In the genomic region with DNA sequence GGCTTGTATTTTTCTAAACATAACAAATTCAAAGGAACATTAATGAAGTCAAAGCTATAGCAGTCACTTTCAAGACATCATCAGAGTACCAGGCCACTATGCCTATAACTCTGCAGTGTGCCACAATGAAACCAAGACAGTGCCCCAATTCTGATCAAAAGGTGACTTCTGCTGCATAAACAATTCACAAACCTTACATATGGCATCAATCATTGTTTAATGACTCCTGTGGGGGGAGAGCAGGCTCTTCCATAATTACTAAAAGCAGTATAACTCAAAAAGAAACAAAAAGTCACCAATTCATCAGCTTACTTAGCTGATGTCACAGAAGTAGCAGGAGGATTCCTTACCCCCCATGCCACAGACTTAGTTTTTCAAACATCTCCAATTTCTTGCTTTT, we compare ENCODE assay signal across 11 cellular contexts. TPM values are rescaled to one million over a fixed set of nuclear protein-coding genes. Genes with fewer than 3 reads are reported as not detected.
A peak's percentile ranks its signal among the peaks of the same experiment; 100 is the strongest.
DNase-seq lines count a peak whose midpoint lies in the region; ATAC-seq and TF ChIP-seq lines count a peak whose summit lies in the region.
"Had no signal": no experiment of that assay in that cellular context is flagged by ENCODE, and none has a peak within 500 bp of the region (broad histone marks: within the 10 kb centered on the region; RNA-seq: fewer than 3 reads in every experiment).

No MANE protein-coding gene starts in this region.

- peaks cover 60% of the 10 kb centered on the region for H3K4me1 Mint-ChIP-seq in stimulated activated naive CD8-positive, alpha-beta T cell treated with anti-CD3 and anti-CD28 coated beads, Interleukin-15, Interleukin-2, amounts not matched to agents 100 ng/mL and 50 ng/mL, for 24 hours (ENCODE audit: low read depth)
- H3K4me1 Mint-ChIP-seq in brain (peaks cover 36% of the 10 kb centered on the region), nephron progenitor cell (peaks cover 41% of the 10 kb centered on the region)

- no peak overlapping the region for H3K4me2 ChIP-seq in PC-3 (ENCODE audit: low read length)

- POLR2A ChIA-PET in PC-3 (lab: Charles Lee; ENCODE audit: unreplicated experiment) = no interaction called here

- H3K9me2 ChIP-seq in PC-3 (replicated peaks; ENCODE audit: low read length) = no peaks in the 10 kb centered on the region

- no peaks in the 10 kb centered on the region for H3K27me3 Mint-ChIP-seq in stimulated activated naive CD8-positive, alpha-beta T cell treated with anti-CD3 and anti-CD28 coated beads, Interleukin-15, Interleukin-2, amounts not matched to agents 100 ng/mL and 50 ng/mL, for 24 hours
- H3K27me3 Mint-ChIP-seq in brain (no peaks in the 10 kb centered on the region), nephron progenitor cell (ENCODE audit: low read depth, poor library complexity) (peaks cover 4% of the 10 kb centered on the region)
- H3K27me3 Mint-ChIP-seq: activated B cell treated with CpG ODN at 0.5 μM for 24 hours had no signal

- H4K20me1 ChIP-seq in PC-3 (ENCODE audit: low read length) = peaks cover 7% of the 10 kb centered on the region

- no peaks in the 10 kb centered on the region for H3K36me3 ChIP-seq in PC-3 (ENCODE audit: low read depth, low read length)

- no peak overlapping the region for H3K27ac ChIP-seq in PC-3 (ENCODE audit: low read length)

- DNase-seq in stimulated activated naive CD8-positive, alpha-beta T cell treated with anti-CD3 and anti-CD28 coated beads, Interleukin-15, Interleukin-2, amounts not matched to agents 100 U/mL and 50 U/mL, for 24 hours = no peak
- no peak for DNase-seq in nephron progenitor cell
- DNase-seq in PC-3 = no peak
- no peak for DNase-seq in SK-N-DZ (ENCODE audit: low spot score)
- DNase-seq: activated B cell treated with CpG ODN at 0.5 μM for 24 hours, amniotic stem cell, SHP77 treated with DMSO at 0.1 percent for 48 hours had no signal

- CTCF ChIA-PET in PC-3 (lab: Charles Lee) = no interaction called here

- TF ChIP-seq CTCF in brain (conservative IDR thresholded peaks at IDR 0.05) (no peak), nephron progenitor cell (IDR thresholded peaks at IDR 0.05) (no peak), PC-3 (conservative IDR thresholded peaks at IDR 0.05; ENCODE audit: low read depth, low read length) (no peak)

- H3F3A ChIP-seq in PC-3 (ENCODE audit: low read length, unreplicated experiment) = no peaks in the 10 kb centered on the region

- no peaks in the 10 kb centered on the region for H3K27me3 ChIP-seq in PC-3 (ENCODE audit: low read length)

- no TSS peak for BruUV-seq in PC-3 (replicated peaks; lab: Mats Ljungman, UMichigan)

- no peak for ATAC-seq in stimulated activated naive CD8-positive, alpha-beta T cell treated with anti-CD3 and anti-CD28 coated beads, Interleukin-15, Interleukin-2, amounts not matched to agents 100 U/mL and 50 U/mL, for 24 hours
- ATAC-seq in PC-3 (no peak), GM21529 (IDR thresholded peaks at IDR 0.05; ENCODE audit: unreplicated experiment) (no peak), HG02588 (IDR thresholded peaks at IDR 0.05; ENCODE audit: unreplicated experiment) (no peak)

- no peaks in the 10 kb centered on the region for H3K9me3 ChIP-seq in PC-3 (ENCODE audit: low read length)

- H3K4me3 Mint-ChIP-seq in stimulated activated naive CD8-positive, alpha-beta T cell treated with anti-CD3 and anti-CD28 coated beads, Interleukin-15, Interleukin-2, amounts not matched to agents 100 ng/mL and 50 ng/mL, for 24 hours = no peak overlapping the region
- peak overlapping the region in 2 of 5 experiments; percentile 30 to 61 for H3K4me3 Mint-ChIP-seq in brain
- no peak overlapping the region for H3K4me3 Mint-ChIP-seq in nephron progenitor cell
- H3K4me3 Mint-ChIP-seq: activated B cell treated with CpG ODN at 0.5 μM for 24 hours had no signal

- no peaks in the 10 kb centered on the region for H3K9me3 Mint-ChIP-seq in stimulated activated naive CD8-positive, alpha-beta T cell treated with anti-CD3 and anti-CD28 coated beads, Interleukin-15, Interleukin-2, amounts not matched to agents 100 ng/mL and 50 ng/mL, for 24 hours
- H3K9me3 Mint-ChIP-seq in brain (peaks cover 13 to 28% (median 26%) of the 10 kb centered on the region in 5 experiments), nephron progenitor cell (peaks cover 41% of the 10 kb centered on the region)
- H3K9me3 Mint-ChIP-seq: activated B cell treated with CpG ODN at 0.5 μM for 24 hours had no signal

- H3K36me3 Mint-ChIP-seq in stimulated activated naive CD8-positive, alpha-beta T cell treated with anti-CD3 and anti-CD28 coated beads, Interleukin-15, Interleukin-2, amounts not matched to agents 100 ng/mL and 50 ng/mL, for 24 hours (ENCODE audit: low read depth) = peaks cover 23% of the 10 kb centered on the region
- H3K36me3 Mint-ChIP-seq in brain (peaks cover 77% of the 10 kb centered on the region), nephron progenitor cell (ENCODE audit: low read depth) (peaks cover 68% of the 10 kb centered on the region)

- H3K27ac Mint-ChIP-seq in stimulated activated naive CD8-positive, alpha-beta T cell treated with anti-CD3 and anti-CD28 coated beads, Interleukin-15, Interleukin-2, amounts not matched to agents 100 ng/mL and 50 ng/mL, for 24 hours = peak overlapping the region; percentile 45
- H3K27ac Mint-ChIP-seq in brain (peak overlapping the region; percentile 3 to 91 (median 81)), nephron progenitor cell (peak overlapping the region; percentile 97)
- H3K27ac Mint-ChIP-seq: activated B cell treated with CpG ODN at 0.5 μM for 24 hours had no signal

- H3K4me1 ChIP-seq in PC-3 (ENCODE audit: insufficient read depth, low read length) = peaks cover 7% of the 10 kb centered on the region; the same call in 1 of the 2 replicates

- peaks cover 5% of the 10 kb centered on the region; the same call in 1 of the 2 replicates for H3K79me2 ChIP-seq in PC-3 (ENCODE audit: low read length)

- no peak overlapping the region for H3K4me3 ChIP-seq in PC-3 (ENCODE audit: low read length)

- intact Hi-C loops in PC-3 (cut with micrococcal nuclease) = no loop called here

- H3K9ac ChIP-seq in PC-3 (ENCODE audit: low read length) = no peak overlapping the region

- H2AFZ ChIP-seq in PC-3 (ENCODE audit: low read length) = no peak overlapping the region

RNA-seq across cellular contexts. Expression of gene LPIN2, which starts 15.5 kb away (rescaled TPM):
- polyA plus RNA-seq in brain (ENCODE audit: insufficient read depth, low read depth, low replicate concordance) = 30.5 TPM
- total RNA-seq in PC-3 (2014; rRNA removed) = 9.8 and 10.7 TPM in 2 replicates
- 12.1 and 16.6 TPM in 2 replicates for polyA plus RNA-seq in SK-N-DZ (2014; cell fraction: cytosol; rRNA removed)
- polyA plus RNA-seq in SK-N-DZ (2014; cell fraction: nucleus; rRNA removed) = 15.4 and 16.2 TPM in 2 replicates

Comparison
In these comparisons a context has a peak if more than half of its experiments do, and no peak if none do; other contexts are left out.
1. H3K27ac Mint-ChIP-seq: peak in every context shown above with its lines; median percentile 97 in nephron progenitor cell; 81 in brain; 45 in stimulated activated naive CD8-positive, alpha-beta T cell treated with anti-CD3 and anti-CD28 coated beads, Interleukin-15, Interleukin-2, amounts not matched to agents 100 ng/mL and 50 ng/mL, for 24 hours.